Comparison of ENCODE assay signal across 1 cellular context in the genomic region with DNA sequence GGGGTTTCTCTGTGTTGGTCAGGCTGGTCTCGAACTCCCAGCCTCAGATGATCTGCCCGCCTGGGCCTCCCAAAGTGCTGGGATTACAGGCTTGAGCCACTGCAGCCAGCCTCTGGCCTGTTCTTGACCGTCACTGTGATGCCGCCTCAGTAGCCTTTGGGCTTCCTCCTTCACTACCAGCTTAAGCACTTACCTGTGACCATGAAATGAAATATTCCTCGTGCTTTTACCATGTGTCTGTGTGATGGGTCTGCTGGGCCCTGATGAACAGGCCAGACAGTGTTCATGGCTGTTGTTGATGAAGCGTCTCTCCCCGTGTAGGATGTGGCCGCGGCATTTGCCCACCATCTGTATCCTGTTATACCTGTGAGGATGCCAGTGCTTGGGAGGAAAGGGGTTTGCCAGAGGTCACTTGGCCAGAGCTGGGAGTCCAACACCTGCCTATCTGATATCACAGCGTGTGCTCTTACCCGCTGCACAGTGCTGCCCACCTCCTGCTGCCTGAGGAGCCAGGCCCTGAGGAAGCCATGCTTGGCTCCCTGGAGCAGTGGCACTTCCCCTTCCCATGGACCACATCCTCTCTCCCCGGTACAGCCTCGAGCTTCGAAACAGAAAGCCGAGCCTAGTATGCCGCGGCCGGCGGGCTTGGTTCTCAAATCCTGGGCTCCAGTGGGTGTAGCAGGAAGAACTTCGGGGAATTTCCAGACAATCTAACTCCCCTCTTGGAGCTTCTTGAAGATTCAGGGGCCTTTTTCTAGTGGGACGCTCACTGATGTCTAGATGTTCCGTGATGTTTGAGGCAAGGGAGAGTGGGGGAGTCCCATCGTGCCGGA.
TF ChIP-seq lines count a peak whose summit lies in the region.

No MANE protein-coding gene starts in this region.

TF ChIP-seq in HepG2, 621 proteins besides CTCF, POLR2A, EP300 and RAD21 (continued from another document):
- TF ChIP-seq, protein P1, sequence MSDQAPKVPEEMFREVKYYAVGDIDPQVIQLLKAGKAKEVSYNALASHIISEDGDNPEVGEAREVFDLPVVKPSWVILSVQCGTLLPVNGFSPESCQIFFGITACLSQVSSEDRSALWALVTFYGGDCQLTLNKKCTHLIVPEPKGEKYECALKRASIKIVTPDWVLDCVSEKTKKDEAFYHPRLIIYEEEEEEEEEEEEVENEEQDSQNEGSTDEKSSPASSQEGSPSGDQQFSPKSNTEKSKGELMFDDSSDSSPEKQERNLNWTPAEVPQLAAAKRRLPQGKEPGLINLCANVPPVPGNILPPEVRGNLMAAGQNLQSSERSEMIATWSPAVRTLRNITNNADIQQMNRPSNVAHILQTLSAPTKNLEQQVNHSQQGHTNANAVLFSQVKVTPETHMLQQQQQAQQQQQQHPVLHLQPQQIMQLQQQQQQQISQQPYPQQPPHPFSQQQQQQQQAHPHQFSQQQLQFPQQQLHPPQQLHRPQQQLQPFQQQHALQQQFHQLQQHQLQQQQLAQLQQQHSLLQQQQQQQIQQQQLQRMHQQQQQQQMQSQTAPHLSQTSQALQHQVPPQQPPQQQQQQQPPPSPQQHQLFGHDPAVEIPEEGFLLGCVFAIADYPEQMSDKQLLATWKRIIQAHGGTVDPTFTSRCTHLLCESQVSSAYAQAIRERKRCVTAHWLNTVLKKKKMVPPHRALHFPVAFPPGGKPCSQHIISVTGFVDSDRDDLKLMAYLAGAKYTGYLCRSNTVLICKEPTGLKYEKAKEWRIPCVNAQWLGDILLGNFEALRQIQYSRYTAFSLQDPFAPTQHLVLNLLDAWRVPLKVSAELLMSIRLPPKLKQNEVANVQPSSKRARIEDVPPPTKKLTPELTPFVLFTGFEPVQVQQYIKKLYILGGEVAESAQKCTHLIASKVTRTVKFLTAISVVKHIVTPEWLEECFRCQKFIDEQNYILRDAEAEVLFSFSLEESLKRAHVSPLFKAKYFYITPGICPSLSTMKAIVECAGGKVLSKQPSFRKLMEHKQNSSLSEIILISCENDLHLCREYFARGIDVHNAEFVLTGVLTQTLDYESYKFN (CRISPR knock-in tag; conservative IDR thresholded peaks at IDR 0.05) = no peak
- TF ChIP-seq GZF1 (CRISPR knock-in tag; IDR thresholded peaks at IDR 0.05) (no peak), ZNF879 (CRISPR knock-in tag; IDR thresholded peaks at IDR 0.05) (no peak), ZSCAN20 (CRISPR knock-in tag; IDR thresholded peaks at IDR 0.05; ENCODE audit: borderline replicate concordance) (no peak)
- TF ChIP-seq, protein P2, sequence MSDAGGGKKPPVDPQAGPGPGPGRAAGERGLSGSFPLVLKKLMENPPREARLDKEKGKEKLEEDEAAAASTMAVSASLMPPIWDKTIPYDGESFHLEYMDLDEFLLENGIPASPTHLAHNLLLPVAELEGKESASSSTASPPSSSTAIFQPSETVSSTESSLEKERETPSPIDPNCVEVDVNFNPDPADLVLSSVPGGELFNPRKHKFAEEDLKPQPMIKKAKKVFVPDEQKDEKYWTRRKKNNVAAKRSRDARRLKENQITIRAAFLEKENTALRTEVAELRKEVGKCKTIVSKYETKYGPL (CRISPR knock-in tag; IDR thresholded peaks at IDR 0.05) = no peak
